8 cellular contexts compared by ENCODE assay signal in genomic region chr10:128125944-128126764, GRCh38. TPM values are rescaled to one million over a fixed set of nuclear protein-coding genes. Genes with fewer than 3 reads are reported as not detected.
DNase-seq lines count a peak whose midpoint lies in the region; ATAC-seq, FAIRE-seq and TF ChIP-seq lines count a peak whose summit lies in the region.

TSS of gene MKI67 (minus strand) at chr10:128126423. CDS start at chr10:128125667, 756 bp downstream.

- TF ChIP-seq CTCF in AG09319 (IDR thresholded peaks at IDR 0.05; ENCODE audit: low read depth, low read length), result no peak
- TF ChIP-seq CTCF in keratinocyte (optimal IDR thresholded peaks at IDR 0.05 in 1 of 3, IDR thresholded peaks at IDR 0.05 in 1 of 3, conservative IDR thresholded peaks at IDR 0.05 in 1 of 3; ENCODE audit: extremely low read depth in 1 of 3, insufficient read depth in 2 of 3, low read length in 3 of 3), result no peak

- peak within 1 kb of the TSS; percentile 71 to 86 (median 84) for H3K4me3 ChIP-seq in keratinocyte (ENCODE audit: control insufficient read depth in 2 of 3, extremely low read depth in 1 of 3, insufficient read depth in 2 of 3, low read depth in 1 of 3, low read length in 3 of 3)

- H3K27ac ChIP-seq in keratinocyte (ENCODE audit: control insufficient read depth, insufficient read depth, low read length), result peak within 1 kb of the TSS; percentile 76

- no peaks in the 10 kb centered on the region for H3K9me1 ChIP-seq in keratinocyte (ENCODE audit: control insufficient read depth, extremely low read depth, insufficient read depth, low read length)

- peak; percentile 54 for DNase-seq in AG09319 (ENCODE audit: extremely low read depth, low read depth)
- DNase-seq in NCI-H226, result peak; percentile 84
- DNase-seq in activated CD4-positive, CD25-positive, alpha-beta regulatory T cell (lab: John Stamatoyannopoulos, UW), result peak; percentile 83 to 89 (median 86)
- peak; percentile 84 for DNase-seq in central memory CD4-positive, alpha-beta T cell
- no peak for DNase-seq in keratinocyte (ENCODE audit: low read depth, low spot score)
- peak; percentile 84 to 87 (median 87) for DNase-seq in stimulated activated CD4-positive, alpha-beta T cell treated with anti-CD3 and anti-CD28 coated beads, Interleukin-12 subunit alpha, Interleukin-12 subunit beta, amount 100 ng/mL, for 48 hours (ENCODE audit: low read depth in 2 of 3, low spot score in 1 of 3)

- no peaks in the 10 kb centered on the region for H3K9me3 ChIP-seq in keratinocyte (ENCODE audit: control insufficient read depth, low read depth, low read length)

- H3K27me3 ChIP-seq in keratinocyte (ENCODE audit: control insufficient read depth, extremely low read depth, insufficient read depth, low read length), result no peaks in the 10 kb centered on the region

- H3K4me2 ChIP-seq in keratinocyte (ENCODE audit: control insufficient read depth, extremely low read depth, insufficient read depth, low read depth, low read length), result peak within 1 kb of the TSS; percentile 87

- no peak for FAIRE-seq in keratinocyte (lab: Jason Lieb, UNC)

- H3K79me2 ChIP-seq in keratinocyte (ENCODE audit: control insufficient read depth, insufficient read depth, low read length), result peaks cover 44% of the 10 kb centered on the region

- H3K36me3 ChIP-seq in keratinocyte (ENCODE audit: control insufficient read depth in 2 of 2, extremely low read depth in 1 of 2, insufficient read depth in 2 of 2, low read length in 2 of 2), result peaks cover 0 to 10% of the 10 kb centered on the region in 2 experiments

- H2AFZ ChIP-seq in keratinocyte (ENCODE audit: control insufficient read depth, low read length), result peak within 1 kb of the TSS; percentile 94

- peaks cover 6% of the 10 kb centered on the region for H4K20me1 ChIP-seq in keratinocyte (ENCODE audit: control insufficient read depth, extremely low read depth, insufficient read depth, low read length)

- ATAC-seq in GM19023 (IDR thresholded peaks at IDR 0.05; ENCODE audit: unreplicated experiment) (peak; percentile 82), HG03175 (IDR thresholded peaks at IDR 0.05; ENCODE audit: unreplicated experiment) (peak; percentile 82)

- dilution Hi-C loops in keratinocyte (cut with MboI; ENCODE audit: extremely low pct_ligation_motif_present, low sequenced_read_pairs), result no loop called here

- H3K9ac ChIP-seq in keratinocyte (ENCODE audit: control insufficient read depth, extremely low read depth, insufficient read depth, low read length), result peak within 1 kb of the TSS; percentile 82

- H3K4me1 ChIP-seq in keratinocyte (ENCODE audit: control insufficient read depth, extremely low read depth, insufficient read depth, low read length), result peaks cover 28% of the 10 kb centered on the region

RNA-seq across cellular contexts. Expression of gene MKI67, which starts in this region (rescaled TPM):
- polyA plus RNA-seq in keratinocyte, result 0.95 to 12.2 TPM (median 10.4 TPM) in 3 replicates
- 0.26 TPM for polyA plus RNA-seq in keratinocyte (2011; ENCODE audit: low read depth)
- polyA plus RNA-seq in keratinocyte (2011; cell fraction: cytosol; rRNA removed), result 2.1 and 2.9 TPM in 2 replicates
- polyA plus RNA-seq in keratinocyte (2011; cell fraction: nucleus; rRNA removed), result 5.8 and 7.6 TPM in 2 replicates
- 0.08 and 17.2 TPM in 2 replicates for polyA plus RNA-seq in keratinocyte (2012; ENCODE audit: low replicate concordance)
- 1.1 to 19.1 TPM (median 11.9 TPM) in 3 replicates for polyA minus RNA-seq in keratinocyte
- 2.9 TPM for polyA minus RNA-seq in keratinocyte (2011; cell fraction: cytosol; rRNA and poly(A)+ RNA removed)
- polyA minus RNA-seq in keratinocyte (2011; cell fraction: nucleus; rRNA and poly(A)+ RNA removed), result 3.5 and 6.3 TPM in 2 replicates
